In genomic region chr2:36478999-36479398, GRCh38 we compare ENCODE assay signal across 18 cellular contexts.
DNase-seq lines count a peak whose midpoint lies in the region; ATAC-seq and TF ChIP-seq lines count a peak whose summit lies in the region.
"Had no signal": no experiment of that assay in that cellular context is flagged by ENCODE, and none has a peak within 500 bp of the region (broad histone marks: within the 10 kb centered on the region; RNA-seq: fewer than 3 reads in every experiment).

No MANE protein-coding gene starts in this region.

- H3K9ac ChIP-seq in MM.1S (ENCODE audit: low read length) (no peak overlapping the region), trophoblast cell (ENCODE audit: low read length) (no peak overlapping the region)
- H3K9ac ChIP-seq: neural progenitor cell had no signal

- H3K4me3 ChIP-seq in ACC112 (ENCODE audit: low read depth, low read length) (no peak overlapping the region), MM.1S (ENCODE audit: low read length) (no peak overlapping the region), trophoblast cell (ENCODE audit: low read depth, low read length) (no peak overlapping the region)
- H3K4me3 ChIP-seq: body of pancreas, left lung, MG63, neural progenitor cell had no signal

- DNase-seq in MM.1S (peak; percentile 44), caudate nucleus (lab: John Stamatoyannopoulos, UW) (no peak), trophoblast cell (no peak), NCI-H187 (lab: John Stamatoyannopoulos, UW) (no peak), cerebellar cortex (ENCODE audit: low spot score) (no peak)
- no peak for DNase-seq in effector CD4-positive, alpha-beta T cell
- DNase-seq: activated CD4-positive, alpha-beta memory T cell treated with anti-CD3 and anti-CD28 coated beads for 36 hours; activated effector memory CD4-positive, alpha-beta T cell treated with anti-CD3 and anti-CD28 coated beads, Interleukin-2, amount 50 U/mL, for 16 hours; DMS53; endodermal cell; GOT3; NCI-H2227 treated with DMSO at 0.1 percent for 48 hours had no signal

- ATAC-seq in GM21825 (IDR thresholded peaks at IDR 0.05; ENCODE audit: unreplicated experiment): no peak

- no peak overlapping the region for H2BK120ac ChIP-seq in trophoblast cell (ENCODE audit: insufficient read depth, low read length, poor library complexity)

- H3F3A ChIP-seq in MM.1S (ENCODE audit: insufficient read depth, low read length): no peaks in the 10 kb centered on the region

- TF ChIP-seq CTCF in MM.1S (IDR thresholded peaks at IDR 0.05; ENCODE audit: low read length): no peak

- peak overlapping the region; percentile 71 for H2AK5ac ChIP-seq in trophoblast cell (ENCODE audit: low read length)

- no peak overlapping the region for H3K14ac ChIP-seq in trophoblast cell (ENCODE audit: low read length)

- no peak overlapping the region for H3K23ac ChIP-seq in trophoblast cell (ENCODE audit: low read length)

- no peak overlapping the region for H2BK5ac ChIP-seq in trophoblast cell (ENCODE audit: low read depth, low read length, poor library complexity)

- H3K27me3 ChIP-seq in ACC112 (ENCODE audit: insufficient read depth, low read length) (no peaks in the 10 kb centered on the region), MM.1S (replicated peaks; ENCODE audit: insufficient read depth, low read length) (no peaks in the 10 kb centered on the region), trophoblast cell (ENCODE audit: insufficient read depth, low read length) (no peaks in the 10 kb centered on the region)
- H3K27me3 ChIP-seq: body of pancreas, left lung, MG63, neural progenitor cell had no signal

- no peak overlapping the region for H4K12ac ChIP-seq in trophoblast cell (ENCODE audit: low read depth, low read length)

- peak overlapping the region; percentile 67 for H3K18ac ChIP-seq in trophoblast cell (ENCODE audit: low read length)

- peaks cover 47% of the 10 kb centered on the region for H3K79me2 ChIP-seq in ACC112 (ENCODE audit: control insufficient read depth, insufficient read depth, low read length, unreplicated experiment)
- no peaks in the 10 kb centered on the region for H3K79me2 ChIP-seq in MM.1S (ENCODE audit: low read length)
- peaks cover 1% of the 10 kb centered on the region for H3K79me2 ChIP-seq in trophoblast cell (ENCODE audit: control insufficient read depth, insufficient read depth, low read length, poor library complexity)

- H3K9me3 ChIP-seq in MM.1S (replicated peaks; ENCODE audit: insufficient read depth, low read length): no peaks in the 10 kb centered on the region
- H3K9me3 ChIP-seq in trophoblast cell (ENCODE audit: insufficient read depth, low read depth, low read length): peaks cover 4% of the 10 kb centered on the region
- H3K9me3 ChIP-seq: body of pancreas had no signal

- H3K4me2 ChIP-seq in MM.1S (ENCODE audit: low read depth, low read length): peak overlapping the region; percentile 7; the same call in 1 of the 2 replicates
- H3K4me2 ChIP-seq in trophoblast cell (ENCODE audit: low read length): no peak overlapping the region
- H3K4me2 ChIP-seq: neural progenitor cell had no signal

- H4K8ac ChIP-seq in trophoblast cell (ENCODE audit: low read depth, low read length): no peak overlapping the region

- no peak overlapping the region for H3K4ac ChIP-seq in trophoblast cell (ENCODE audit: low read depth, low read length)

- peak overlapping the region; percentile 87 for H2BK12ac ChIP-seq in trophoblast cell (ENCODE audit: low read length)

- H3K9me2 ChIP-seq in MM.1S (replicated peaks; ENCODE audit: insufficient read depth, low read length): no peaks in the 10 kb centered on the region

- peaks cover 48% of the 10 kb centered on the region for H3K4me1 ChIP-seq in ACC112 (ENCODE audit: control insufficient read depth, insufficient read depth, low read length, unreplicated experiment)
- H3K4me1 ChIP-seq in MM.1S (ENCODE audit: low read length): peaks cover 25% of the 10 kb centered on the region
- peaks cover 20 to 28% of the 10 kb centered on the region in 2 experiments for H3K4me1 ChIP-seq in trophoblast cell (ENCODE audit: control insufficient read depth in 1 of 2, insufficient read depth in 2 of 2, low read length in 2 of 2)
- H3K4me1 ChIP-seq: neural progenitor cell had no signal

- peaks cover 9% of the 10 kb centered on the region for H3K79me1 ChIP-seq in trophoblast cell (ENCODE audit: low read length)

- H2AFZ ChIP-seq in ACC112 (ENCODE audit: low read length, unreplicated experiment) (no peak overlapping the region), MM.1S (ENCODE audit: low read length) (no peak overlapping the region), trophoblast cell (ENCODE audit: insufficient read depth, low read length, poor library complexity) (no peak overlapping the region)
- H2AFZ ChIP-seq: neural progenitor cell had no signal

- H4K20me1 ChIP-seq in MM.1S (ENCODE audit: insufficient read depth, low read length): no peaks in the 10 kb centered on the region

- no CpG with 5 or more reads among the region's 4 CpGs for WGBS in trophoblast cell (ENCODE audit: extremely low coverage, insufficient coverage, insufficient read length)

- H3K27ac ChIP-seq in ACC112 (ENCODE audit: low read depth, low read length): peak overlapping the region; percentile 100
- H3K27ac ChIP-seq in MM.1S (ENCODE audit: low read length): peak overlapping the region; percentile 50; the same call in 1 of the 2 replicates
- H3K27ac ChIP-seq in caudate nucleus (ENCODE audit: low read depth, low read length): peak overlapping the region; percentile 1
- peak overlapping the region; percentile 11 for H3K27ac ChIP-seq in trophoblast cell (ENCODE audit: low read depth, low read length)
- H3K27ac ChIP-seq: neural progenitor cell had no signal

- H3K36me3 ChIP-seq in ACC112 (ENCODE audit: insufficient read depth, low read length): peaks cover 95% of the 10 kb centered on the region
- no peaks in the 10 kb centered on the region for H3K36me3 ChIP-seq in MM.1S (replicated peaks; ENCODE audit: insufficient read depth, low read length)
- H3K36me3 ChIP-seq in trophoblast cell (ENCODE audit: control insufficient read depth in 1 of 2, insufficient read depth in 2 of 2, low read length in 2 of 2): peaks cover 19 to 30% of the 10 kb centered on the region in 2 experiments

- peak overlapping the region; percentile 56 for H4K91ac ChIP-seq in trophoblast cell (ENCODE audit: low read depth, low read length)

Comparison
In these comparisons a context has a peak if more than half of its experiments do, and no peak if none do; other contexts are left out.
1. H3K27ac ChIP-seq: peak in every context shown above with its lines; median percentile 100 in ACC112; 50 in MM.1S; 11 in trophoblast cell; 1 in caudate nucleus.